In genomic region chr20:53282217-53282955, GRCh38 we compare ENCODE assay signal across 25 cellular contexts.
"Had no signal": no experiment of that assay in that cellular context is flagged by ENCODE, and none has a peak within 500 bp of the region (broad histone marks: within the 10 kb centered on the region; RNA-seq: fewer than 3 reads in every experiment).

No MANE protein-coding gene starts in this region.

- H3K27me3 ChIP-seq: brain microvascular endothelial cell, gastroesophageal sphincter, hepatocyte, right atrium auricular region, tibial nerve had no signal

- H3K4me1 ChIP-seq: gastroesophageal sphincter, parathyroid adenoma, right atrium auricular region, tibial nerve had no signal

- FAIRE-seq: astrocyte, keratinocyte had no signal

- H3K27ac ChIP-seq: brain microvascular endothelial cell, coronary artery, dorsolateral prefrontal cortex, gastroesophageal sphincter, hepatocyte, parathyroid adenoma, right atrium auricular region, tibial nerve had no signal

- H3K36me3 ChIP-seq: brain microvascular endothelial cell, gastroesophageal sphincter, right atrium auricular region, tibial nerve had no signal

- ATAC-seq: gastroesophageal sphincter; left cardiac atrium; naive thymus-derived CD8-positive, alpha-beta T cell had no signal

- H2AFZ ChIP-seq: hepatocyte, parathyroid adenoma had no signal

- H3K9ac ChIP-seq: parathyroid adenoma had no signal

- DNase-seq: activated CD4-positive, alpha-beta memory T cell treated with anti-CD3 and anti-CD28 coated beads for 36 hours; activated CD4-positive, alpha-beta T cell treated with anti-CD3 and anti-CD28 coated beads for 48 hours; activated CD8-positive, alpha-beta memory T cell treated with anti-CD3 and anti-CD28 coated beads, Interleukin-2, amount 50 U/mL, for 4 hours; activated gamma-delta T cell; activated naive CD4-positive, alpha-beta T cell treated with anti-CD3 and anti-CD28 coated beads, Interleukin-2, amount 50 U/mL, for 16 hours; activated T-cell treated with anti-CD3 and anti-CD28 coated beads, Interleukin-2, amount 50 U/mL, for 24 hours; amniotic stem cell; brain microvascular endothelial cell; dorsolateral prefrontal cortex; effector memory CD4-positive, alpha-beta T cell; erythroblast; left cardiac atrium; naive thymus-derived CD8-positive, alpha-beta T cell; occipital lobe; stimulated activated CD4-positive, alpha-beta T cell treated with anti-CD3 and anti-CD28 coated beads, Interleukin-15, amount 100 ng/mL, for 24 hours; stimulated activated CD4-positive, alpha-beta T cell treated with anti-CD3 and anti-CD28 coated beads, Interleukin-2, amount 100 ng/mL, for 24 hours; stimulated activated naive CD4-positive, alpha-beta T cell had no signal

- H3K9me3 ChIP-seq: gastroesophageal sphincter, right atrium auricular region, tibial nerve had no signal

- H3K4me2 ChIP-seq: hepatocyte had no signal

- H3K79me2 ChIP-seq: hepatocyte, parathyroid adenoma had no signal

- H3K4me3 ChIP-seq: coronary artery, dorsolateral prefrontal cortex, gastroesophageal sphincter, hepatocyte, right atrium auricular region, tibial nerve had no signal
